In the genomic region with DNA sequence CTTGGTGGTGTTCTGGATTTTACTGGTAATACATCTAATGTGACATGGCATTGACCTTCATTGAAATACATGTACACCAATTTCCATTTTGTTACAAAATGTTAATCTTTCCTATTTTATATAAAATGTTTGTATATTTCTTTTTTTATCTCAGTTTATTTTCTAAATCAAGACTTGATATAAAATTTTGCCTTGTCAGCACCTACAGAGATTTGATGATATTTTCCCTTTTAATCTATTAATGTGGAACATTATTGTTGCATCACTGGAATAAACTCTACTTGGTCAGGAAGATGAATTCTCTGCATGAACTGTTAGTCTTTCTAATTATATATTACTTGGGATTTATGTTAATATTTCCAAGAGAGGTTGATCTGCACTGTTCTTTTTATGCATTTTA, we compare ENCODE assay signal across 27 cellular contexts.
"Had no signal": no experiment of that assay in that cellular context is flagged by ENCODE, and none has a peak within 500 bp of the region (broad histone marks: within the 10 kb centered on the region; RNA-seq: fewer than 3 reads in every experiment).

No MANE protein-coding gene starts in this region.

- H3K9ac ChIP-seq: neural progenitor cell, parathyroid adenoma had no signal

- H3K4me2 ChIP-seq: neural progenitor cell had no signal

- H3K27me3 ChIP-seq: neural progenitor cell, ovary, suprapubic skin, testis, transverse colon, upper lobe of right lung, uterus had no signal

- H3K79me2 ChIP-seq: parathyroid adenoma had no signal

- H3K9me3 ChIP-seq: ovary, testis had no signal

- ATAC-seq: naive thymus-derived CD4-positive, alpha-beta T cell; natural killer cell; psoas muscle; right cardiac atrium; sciatic nerve; stimulated activated memory B cell treated with anti-CD40 and anti-IgM and Interleukin-4, amounts not matched to agents 10 μg/mL and 1 μg/mL and 100 μg/mL, for 72 hours; stimulated activated naive CD8-positive, alpha-beta T cell treated with anti-CD3 and anti-CD28 coated beads, Interleukin-15, amount 100 ng/mL, for 72 hours; stimulated activated naive CD8-positive, alpha-beta T cell treated with anti-CD3 and anti-CD28 coated beads, Interleukin-15, Interleukin-2, amounts not matched to agents 100 U/mL and 50 U/mL, for 24 hours; upper lobe of right lung had no signal

- H3K4me3 ChIP-seq: neural progenitor cell, ovary, psoas muscle, skin epidermis, suprapubic skin, testis, tibial artery, transverse colon, upper lobe of right lung, uterus had no signal

- H3K4me1 ChIP-seq: neural progenitor cell, parathyroid adenoma, psoas muscle, suprapubic skin, testis, tibial artery, transverse colon, upper lobe of right lung, uterus had no signal

- DNase-seq: naive thymus-derived CD4-positive, alpha-beta T cell; natural killer cell; occipital lobe; ovary; posterior cingulate gyrus; psoas muscle; right cardiac atrium; stimulated activated CD4-positive, alpha-beta T cell treated with anti-CD3 and anti-CD28 coated beads, Interleukin-15, amount 100 ng/mL, for 24 hours; stimulated activated CD4-positive, alpha-beta T cell treated with anti-CD3 and anti-CD28 coated beads, Interleukin-2, amount 100 ng/mL, for 24 hours; stimulated activated CD4-positive, alpha-beta T cell treated with anti-CD3 and anti-CD28 coated beads, Interleukin-4, amount 100 ng/mL, for 1 hour; stimulated activated CD4-positive, alpha-beta T cell treated with anti-CD3 and anti-CD28 coated beads, Interleukin-4, amount 100 ng/mL, for 4 hours; stimulated activated CD8-positive, alpha-beta memory T cell treated with anti-CD3 and anti-CD28 coated beads, Interleukin-4, amount 100 ng/mL, for 48 hours; stimulated activated naive CD4-positive, alpha-beta T cell; stimulated activated naive CD8-positive, alpha-beta T cell treated with anti-CD3 and anti-CD28 coated beads, Interleukin-15, amount 100 ng/mL, for 72 hours; stimulated activated naive CD8-positive, alpha-beta T cell treated with anti-CD3 and anti-CD28 coated beads, Interleukin-15, Interleukin-2, amounts not matched to agents 100 U/mL and 50 U/mL, for 24 hours; substantia nigra; testis; tibial artery; transverse colon; upper lobe of right lung; uterus had no signal

- H2AFZ ChIP-seq: neural progenitor cell, parathyroid adenoma had no signal

- H3K36me3 ChIP-seq: ovary, suprapubic skin, tibial artery, transverse colon, upper lobe of right lung, uterus had no signal

- H3K27ac ChIP-seq: neural progenitor cell, ovary, parathyroid adenoma, psoas muscle, skin epidermis, suprapubic skin, testis, tibial artery, transverse colon, upper lobe of right lung, uterus had no signal
